Comparison of ENCODE assay signal across 8 cellular contexts in genomic region chr21:42593007-42593814, GRCh38.
DNase-seq lines count a peak whose midpoint lies in the region; ATAC-seq and TF ChIP-seq lines count a peak whose summit lies in the region.

No MANE protein-coding gene starts in this region.

- ATAC-seq in right lobe of liver (peak; percentile 95 to 97 (median 95)), GM21447 (IDR thresholded peaks at IDR 0.05; ENCODE audit: unreplicated experiment) (no peak)

- TF ChIP-seq POLR2A in right lobe of liver (IDR thresholded peaks at IDR 0.05), result no peak

- peak overlapping the region in 2 of 3 donors; percentile 46 to 66 for H3K27ac ChIP-seq in right lobe of liver

- no peaks in the 10 kb centered on the region for H3K36me3 ChIP-seq in right lobe of liver

- intact Hi-C loops in right lobe of liver (cut with DNase I), result loop anchor here (5.0 kb wide), 1 partner anchor 224 kb away; no protein-coding TSS in a partner anchor

- no peaks in the 10 kb centered on the region for H3K27me3 ChIP-seq in right lobe of liver

- no peaks in the 10 kb centered on the region for H3K9me3 ChIP-seq in right lobe of liver

- peak; percentile 74 to 91 (median 82) for TF ChIP-seq CTCF in right lobe of liver (IDR thresholded peaks at IDR 0.05)

- H3K4me1 ChIP-seq in right lobe of liver, result peaks cover 0 to 10% (median 0%) of the 10 kb centered on the region in 4 donors

- WGBS in right lobe of liver (ENCODE audit: insufficient coverage, low coverage, low lambda C conversion rate, missing lambda C conversion rate), result 6% methylated on average over 22 of the region's 33 CpGs

- DNase-seq in SHP77 (lab: John Stamatoyannopoulos, UW), result peak; percentile 57 to 71
- DNase-seq in SHP77 treated with DMSO at 0.1 percent for 48 hours (lab: John Stamatoyannopoulos, UW), result no peak
- peak; percentile 76 for DNase-seq in NCI-H2227 treated with DMSO at 0.1 percent for 48 hours (lab: John Stamatoyannopoulos, UW)
- DNase-seq in activated CD4-positive, CD25-positive, alpha-beta regulatory T cell treated with anti-CD3 and anti-CD28 coated beads, Interleukin-2, amount 50 U/mL, for 72 hours, result peak; percentile 67
- peak; percentile 90 for DNase-seq in cerebellum (ENCODE audit: low spot score)
- peak; percentile 80 to 88 (median 83) for DNase-seq in right lobe of liver
- peak; percentile 72 for DNase-seq in stimulated activated CD4-positive, alpha-beta T cell treated with anti-CD3 and anti-CD28 coated beads, Interleukin-4, amount 100 ng/mL, for 24 hours

- H3K4me3 ChIP-seq in right lobe of liver, result peak overlapping the region in 2 of 3 donors; percentile 28 to 42
